Comparison of ENCODE assay signal across 8 cellular contexts in genomic region chr16:81779540-81780320, GRCh38. TPM values are rescaled to one million over a fixed set of nuclear protein-coding genes. Genes with fewer than 3 reads are reported as not detected.
DNase-seq lines count a peak whose midpoint lies in the region; ATAC-seq, FAIRE-seq and TF ChIP-seq lines count a peak whose summit lies in the region.

No MANE protein-coding gene starts in this region.

- no peak for TF ChIP-seq CTCF in AG10803 (conservative IDR thresholded peaks at IDR 0.05; ENCODE audit: low read length)
- TF ChIP-seq CTCF in stomach (IDR thresholded peaks at IDR 0.05): no peak

- no peak for FAIRE-seq in RCC 7860 (lab: Jason Lieb, UNC)

- no peak for TF ChIP-seq POLR2A in stomach (IDR thresholded peaks at IDR 0.05)

- 4 to 9% (median 5%) methylated on average over 11 to 57 of the region's 57 CpGs for WGBS in stomach, 5 donors

- H3K4me1 ChIP-seq in HUES6 (ENCODE audit: control insufficient read depth, insufficient read depth, low read length): 0 out of 2 replicates have a peak, but pooled peaks cover 4% of the 10 kb centered on the region
- H3K4me1 ChIP-seq in stomach: peaks cover 8 to 36% (median 26%) of the 10 kb centered on the region in 4 donors

- no peak for DNase-seq in AG10803 (ENCODE audit: low read depth)
- DNase-seq in astrocyte of the hippocampus (ENCODE audit: low read depth, low spot score): peak; percentile 23
- DNase-seq in kidney tubule cell (ENCODE audit: low spot score): peak; percentile 29
- DNase-seq in stomach: peak; percentile 44
- DNase-seq in cortex of kidney (lab: John Stamatoyannopoulos, UW): no peak
- no peak for DNase-seq in RCC 7860 (ENCODE audit: low spot score)

- no peaks in the 10 kb centered on the region for H3K9me3 ChIP-seq in HUES6 (ENCODE audit: control insufficient read depth, insufficient read depth, low read depth, low read length)
- no peaks in the 10 kb centered on the region for H3K9me3 ChIP-seq in stomach

- no peaks in the 10 kb centered on the region for H3K36me3 ChIP-seq in HUES6 (ENCODE audit: control insufficient read depth, insufficient read depth, low read length)
- no peaks in the 10 kb centered on the region for H3K36me3 ChIP-seq in stomach

- intact Hi-C loops in stomach (cut with DNase I; ENCODE audit: low total_unique reads): no loop called here

- TF ChIP-seq EP300 in stomach (IDR thresholded peaks at IDR 0.05): no peak

- peak; percentile 15 for ATAC-seq in GM19395 (IDR thresholded peaks at IDR 0.05; ENCODE audit: unreplicated experiment)

- no peak overlapping the region for H3K27ac ChIP-seq in HUES6 (ENCODE audit: low read depth, low read length)
- peak overlapping the region; percentile 34 to 88 (median 74) for H3K27ac ChIP-seq in stomach

- peak overlapping the region; percentile 45 for H3K9ac ChIP-seq in HUES6 (ENCODE audit: low read length)

- H3K27me3 ChIP-seq in HUES6 (ENCODE audit: control insufficient read depth, insufficient read depth, low read length) (peaks cover 60% of the 10 kb centered on the region), stomach (peaks cover 0 to 44% (median 15%) of the 10 kb centered on the region in 3 donors)

- H3K4me3 ChIP-seq in AG10803 (ENCODE audit: low read length) (peak overlapping the region; percentile 37), HUES6 (ENCODE audit: low read depth, low read length) (peak overlapping the region; percentile 74), stomach (peak overlapping the region; percentile 64 to 84 (median 74))

RNA-seq across cellular contexts. Expression of gene PLCG2, which starts 0.6 kb away (rescaled TPM):
- 10 to 100 TPM in 4 of 5 donors, 1 to 10 TPM in 1; 8.1 to 68.5 (median 14.6) TPM for total RNA-seq in stomach
- 1 to 10 TPM in 2 of 3 donors, under 1 TPM in 1; 0.87 to 4.1 (median 2.0) TPM for polyA plus RNA-seq in stomach

Comparison
In these comparisons a context has a peak if more than half of its experiments do, and no peak if none do; other contexts are left out.
1. DNase-seq: peak in astrocyte of the hippocampus (single experiment), kidney tubule cell (single experiment) and stomach (single experiment); none in AG10803 (single experiment), cortex of kidney (single experiment) and RCC 7860 (single experiment).
2. Peak in every context shown above with its lines, with median percentiles within 50 percentile points of each other: H3K4me3 ChIP-seq.